In genomic region chr13:44667950-44668349, GRCh38 we compare ENCODE assay signal across 8 cellular contexts.
A peak's percentile ranks its signal among the peaks of the same experiment; 100 is the strongest.
DNase-seq lines count a peak whose midpoint lies in the region; ATAC-seq and TF ChIP-seq lines count a peak whose summit lies in the region.
"Had no signal": no experiment of that assay in that cellular context is flagged by ENCODE, and none has a peak within 500 bp of the region (broad histone marks: within the 10 kb centered on the region; RNA-seq: fewer than 3 reads in every experiment).

No MANE protein-coding gene starts in this region.

- no peaks in the 10 kb centered on the region for H3K27me3 Mint-ChIP-seq in activated naive CD4-positive, alpha-beta T cell treated with anti-CD3 and anti-CD28 coated beads, Interleukin-2, amount 10 ng/mL, durations not matched to agents 7 days and 5 days

- H3K27ac ChIP-seq in thoracic aorta = peak overlapping the region in 1 of 2 donors; percentile 56
- H3K27ac ChIP-seq in stomach = no peak overlapping the region

- H3K4me3 Mint-ChIP-seq in activated naive CD4-positive, alpha-beta T cell treated with anti-CD3 and anti-CD28 coated beads, Interleukin-2, amount 10 ng/mL, durations not matched to agents 7 days and 5 days = no peak overlapping the region

- no peak for TF ChIP-seq EP300 in stomach (IDR thresholded peaks at IDR 0.05)

- TF ChIP-seq CTCF in thoracic aorta (IDR thresholded peaks at IDR 0.05) (no peak), stomach (IDR thresholded peaks at IDR 0.05) (no peak)

- peak; percentile 86 for ATAC-seq in GM18868 (IDR thresholded peaks at IDR 0.05; ENCODE audit: unreplicated experiment)
- ATAC-seq in HG03039 (IDR thresholded peaks at IDR 0.05; ENCODE audit: unreplicated experiment) = peak; percentile 71
- ATAC-seq in thoracic aorta (ENCODE audit: insufficient number of reproducible peaks, low FRiP score, low read depth) = peak; percentile 52

- no peak overlapping the region for H3K27ac Mint-ChIP-seq in activated naive CD4-positive, alpha-beta T cell treated with anti-CD3 and anti-CD28 coated beads, Interleukin-2, amount 10 ng/mL, durations not matched to agents 7 days and 5 days

- no peaks in the 10 kb centered on the region for H3K9me3 ChIP-seq in thoracic aorta
- no peaks in the 10 kb centered on the region for H3K9me3 ChIP-seq in stomach

- peak; percentile 30 for DNase-seq in dermis blood vessel endothelial cell
- no peak for DNase-seq in thoracic aorta (ENCODE audit: low spot score)
- no peak for DNase-seq in activated naive CD4-positive, alpha-beta T cell treated with anti-CD3 and anti-CD28 coated beads, Interleukin-2, amount 10 ng/mL, durations not matched to agents 7 days and 5 days
- DNase-seq in stomach = no peak
- no peak for DNase-seq in NCI-H187 treated with DMSO at 0.1 percent for 48 hours (lab: John Stamatoyannopoulos, UW)
- DNase-seq: activated CD4-positive, CD25-positive, alpha-beta regulatory T cell had no signal

- H3K27me3 ChIP-seq in thoracic aorta (replicated peaks; ENCODE audit: insufficient read depth) = no peaks in the 10 kb centered on the region
- no peaks in the 10 kb centered on the region for H3K27me3 ChIP-seq in stomach

- H3K36me3 ChIP-seq in thoracic aorta = no peaks in the 10 kb centered on the region
- H3K36me3 ChIP-seq in stomach = no peaks in the 10 kb centered on the region

- H3K4me1 Mint-ChIP-seq in activated naive CD4-positive, alpha-beta T cell treated with anti-CD3 and anti-CD28 coated beads, Interleukin-2, amount 10 ng/mL, durations not matched to agents 7 days and 5 days = no peaks in the 10 kb centered on the region

- no peaks in the 10 kb centered on the region for H3K9me3 Mint-ChIP-seq in activated naive CD4-positive, alpha-beta T cell treated with anti-CD3 and anti-CD28 coated beads, Interleukin-2, amount 10 ng/mL, durations not matched to agents 7 days and 5 days

- H3K4me3 ChIP-seq in thoracic aorta = peak overlapping the region; percentile 43
- no peak overlapping the region for H3K4me3 ChIP-seq in stomach

- H3K36me3 Mint-ChIP-seq in activated naive CD4-positive, alpha-beta T cell treated with anti-CD3 and anti-CD28 coated beads, Interleukin-2, amount 10 ng/mL, durations not matched to agents 7 days and 5 days = no peaks in the 10 kb centered on the region

- no peak for TF ChIP-seq POLR2A in stomach (IDR thresholded peaks at IDR 0.05)

- intact Hi-C loops in stomach (cut with DNase I; ENCODE audit: low total_unique reads) = no loop called here

- WGBS in stomach, 5 donors = 58 to 77% (median 70%) methylated on average over 3 of the region's 3 CpGs

- H3K4me1 ChIP-seq in thoracic aorta (ENCODE audit: control insufficient read depth in 1 of 2, low read depth in 2 of 2) (peaks cover 13 to 14% of the 10 kb centered on the region in 2 donors), stomach (peaks cover 0 to 9% (median 0%) of the 10 kb centered on the region in 4 donors)

- CTCF ChIA-PET in activated naive CD4-positive, alpha-beta T cell treated with anti-CD3 and anti-CD28 coated beads, Interleukin-2, amount 10 ng/mL, durations not matched to agents 7 days and 5 days (lab: Charles Lee) = no interaction called here
